In the genomic region with DNA sequence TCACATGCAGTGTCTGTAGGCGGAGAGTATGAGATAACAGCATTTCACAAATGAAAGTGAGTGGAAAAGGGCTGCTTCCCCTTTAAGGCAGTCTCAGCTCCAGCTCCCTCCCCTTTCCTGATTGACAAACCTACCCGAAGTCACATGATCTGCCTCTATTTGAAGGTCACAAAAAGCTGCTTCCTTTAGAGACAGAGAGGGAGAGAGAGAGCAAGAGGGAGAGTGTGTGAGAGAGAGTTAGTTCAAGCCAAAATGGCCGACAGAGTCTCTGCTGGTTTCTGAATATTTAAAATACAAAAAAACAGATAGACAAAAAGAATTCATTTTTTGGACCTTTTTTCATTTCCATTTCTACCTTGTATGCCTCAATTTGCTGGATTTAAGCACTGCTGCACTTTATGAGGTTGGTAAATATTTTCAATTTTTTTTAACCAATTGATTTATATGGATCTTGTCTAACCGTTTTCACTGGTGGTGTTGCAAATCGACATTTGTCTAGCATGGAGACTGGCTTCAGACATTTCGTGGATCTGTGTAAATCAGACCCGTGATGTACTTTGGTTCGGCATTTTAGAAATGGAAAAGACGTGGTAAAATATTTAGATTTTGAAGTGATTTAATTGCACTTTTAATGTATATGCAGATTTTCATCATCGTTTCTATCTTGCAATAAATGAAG, we compare ENCODE assay signal across 8 cellular contexts. TPM values are rescaled to one million over a fixed set of nuclear protein-coding genes. Genes with fewer than 3 reads are reported as not detected.
DNase-seq lines count a peak whose midpoint lies in the region; ATAC-seq and TF ChIP-seq lines count a peak whose summit lies in the region.

A gene with protein sequence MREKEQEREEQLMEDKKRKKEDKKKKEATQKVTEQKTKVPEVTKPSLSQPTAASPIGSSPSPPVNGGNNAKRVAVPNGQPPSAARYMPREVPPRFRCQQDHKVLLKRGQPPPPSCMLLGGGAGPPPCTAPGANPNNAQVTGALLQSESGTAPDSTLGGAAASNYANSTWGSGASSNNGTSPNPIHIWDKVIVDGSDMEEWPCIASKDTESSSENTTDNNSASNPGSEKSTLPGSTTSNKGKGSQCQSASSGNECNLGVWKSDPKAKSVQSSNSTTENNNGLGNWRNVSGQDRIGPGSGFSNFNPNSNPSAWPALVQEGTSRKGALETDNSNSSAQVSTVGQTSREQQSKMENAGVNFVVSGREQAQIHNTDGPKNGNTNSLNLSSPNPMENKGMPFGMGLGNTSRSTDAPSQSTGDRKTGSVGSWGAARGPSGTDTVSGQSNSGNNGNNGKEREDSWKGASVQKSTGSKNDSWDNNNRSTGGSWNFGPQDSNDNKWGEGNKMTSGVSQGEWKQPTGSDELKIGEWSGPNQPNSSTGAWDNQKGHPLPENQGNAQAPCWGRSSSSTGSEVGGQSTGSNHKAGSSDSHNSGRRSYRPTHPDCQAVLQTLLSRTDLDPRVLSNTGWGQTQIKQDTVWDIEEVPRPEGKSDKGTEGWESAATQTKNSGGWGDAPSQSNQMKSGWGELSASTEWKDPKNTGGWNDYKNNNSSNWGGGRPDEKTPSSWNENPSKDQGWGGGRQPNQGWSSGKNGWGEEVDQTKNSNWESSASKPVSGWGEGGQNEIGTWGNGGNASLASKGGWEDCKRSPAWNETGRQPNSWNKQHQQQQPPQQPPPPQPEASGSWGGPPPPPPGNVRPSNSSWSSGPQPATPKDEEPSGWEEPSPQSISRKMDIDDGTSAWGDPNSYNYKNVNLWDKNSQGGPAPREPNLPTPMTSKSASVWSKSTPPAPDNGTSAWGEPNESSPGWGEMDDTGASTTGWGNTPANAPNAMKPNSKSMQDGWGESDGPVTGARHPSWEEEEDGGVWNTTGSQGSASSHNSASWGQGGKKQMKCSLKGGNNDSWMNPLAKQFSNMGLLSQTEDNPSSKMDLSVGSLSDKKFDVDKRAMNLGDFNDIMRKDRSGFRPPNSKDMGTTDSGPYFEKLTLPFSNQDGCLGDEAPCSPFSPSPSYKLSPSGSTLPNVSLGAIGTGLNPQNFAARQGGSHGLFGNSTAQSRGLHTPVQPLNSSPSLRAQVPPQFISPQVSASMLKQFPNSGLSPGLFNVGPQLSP (N-terminal part only) (plus strand): TSS at position 188 of the 679 bp plus-strand sequence. CDS start 211 bp downstream, at position 399.

- H3K4me3 ChIP-seq in astrocyte of the spinal cord (ENCODE audit: low read depth, low read length): peak within 1 kb of the TSS; percentile 92

- TF ChIP-seq POLR2A in GM18505 (IDR thresholded peaks at IDR 0.05; ENCODE audit: borderline replicate concordance, extremely low read depth, insufficient read depth, insufficient read length): peak; percentile 96

- peak; percentile 74 for ATAC-seq in GM18505 (IDR thresholded peaks at IDR 0.05; ENCODE audit: unreplicated experiment)
- ATAC-seq in HG02943 (IDR thresholded peaks at IDR 0.05; ENCODE audit: low read depth, unreplicated experiment): peak; percentile 90

- DNase-seq in NCI-H187 treated with DMSO at 0.1 percent for 48 hours (lab: John Stamatoyannopoulos, UW): peak; percentile 93
- peak in 4 of 5 experiments; percentile 52 to 99 (median 74) for DNase-seq in T-helper 2 cell
- peak; percentile 97 for DNase-seq in astrocyte of the spinal cord (ENCODE audit: low read depth, low spot score)
- DNase-seq in hippocampal formation (lab: John Stamatoyannopoulos, UW): peak; percentile 79 to 100
- DNase-seq in renal cortical epithelial cell (ENCODE audit: low read depth): peak; percentile 98
- no peak for DNase-seq in 8988T

- no peak for TF ChIP-seq CTCF in astrocyte of the spinal cord (IDR thresholded peaks at IDR 0.05; ENCODE audit: low read depth, low read length)

- in situ Hi-C loops in astrocyte of the spinal cord (cut with HindIII; ENCODE audit: low sequenced_read_pairs): no loop called here

RNA-seq across cellular contexts. Expression of the gene that starts here (rescaled TPM):
- 6.4 and 52.5 TPM in 2 replicates for total RNA-seq in renal cortical epithelial cell
